Comparison of ENCODE assay signal across 1 cellular context in the genomic region with DNA sequence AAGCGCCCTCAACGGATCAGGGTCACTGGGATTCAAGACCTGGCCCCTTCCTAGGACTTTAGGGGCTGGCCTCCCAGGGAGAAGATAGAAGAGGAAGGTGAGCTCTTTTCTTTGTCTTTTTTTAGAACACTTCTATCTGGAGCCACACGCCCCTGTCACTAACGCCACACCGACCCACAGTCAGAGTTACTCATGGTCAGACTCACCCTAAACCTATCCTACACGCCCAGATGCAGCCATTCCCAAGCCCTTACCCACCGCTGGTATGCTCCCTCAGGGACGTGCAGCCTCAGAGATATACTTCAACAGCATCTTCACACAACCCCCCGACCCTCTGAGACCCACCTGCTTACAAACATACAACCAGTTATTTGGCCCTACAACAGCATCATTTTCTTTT.
TF ChIP-seq lines count a peak whose summit lies in the region.

No MANE protein-coding gene starts in this region.

TF ChIP-seq in HepG2, 621 proteins besides CTCF, POLR2A, EP300 and RAD21:
- no peak for TF ChIP-seq HNF4G (IDR thresholded peaks at IDR 0.05; ENCODE audit: borderline replicate concordance, low read depth, low read length)
- no peak for TF ChIP-seq HNF4G (CRISPR knock-in tag; IDR thresholded peaks at IDR 0.05; ENCODE audit: borderline replicate concordance, low read depth)
- TF ChIP-seq ATF7-NPFF (CRISPR knock-in tag; IDR thresholded peaks at IDR 0.05; ENCODE audit: low read depth), result no peak
- no peak for TF ChIP-seq ZFP36L1 (CRISPR knock-in tag; IDR thresholded peaks at IDR 0.05)
- TF ChIP-seq, protein P1, sequence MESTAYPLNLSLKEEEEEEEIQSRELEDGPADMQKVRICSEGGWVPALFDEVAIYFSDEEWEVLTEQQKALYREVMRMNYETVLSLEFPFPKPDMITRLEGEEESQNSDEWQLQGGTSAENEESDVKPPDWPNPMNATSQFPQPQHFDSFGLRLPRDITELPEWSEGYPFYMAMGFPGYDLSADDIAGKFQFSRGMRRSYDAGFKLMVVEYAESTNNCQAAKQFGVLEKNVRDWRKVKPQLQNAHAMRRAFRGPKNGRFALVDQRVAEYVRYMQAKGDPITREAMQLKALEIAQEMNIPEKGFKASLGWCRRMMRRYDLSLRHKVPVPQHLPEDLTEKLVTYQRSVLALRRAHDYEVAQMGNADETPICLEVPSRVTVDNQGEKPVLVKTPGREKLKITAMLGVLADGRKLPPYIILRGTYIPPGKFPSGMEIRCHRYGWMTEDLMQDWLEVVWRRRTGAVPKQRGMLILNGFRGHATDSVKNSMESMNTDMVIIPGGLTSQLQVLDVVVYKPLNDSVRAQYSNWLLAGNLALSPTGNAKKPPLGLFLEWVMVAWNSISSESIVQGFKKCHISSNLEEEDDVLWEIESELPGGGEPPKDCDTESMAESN (CRISPR knock-in tag; conservative IDR thresholded peaks at IDR 0.05), result no peak
- TF ChIP-seq ZNF337 (CRISPR knock-in tag; IDR thresholded peaks at IDR 0.05; ENCODE audit: borderline replicate concordance, low read depth), result no peak
- no peak for TF ChIP-seq ZNF75D (CRISPR knock-in tag; IDR thresholded peaks at IDR 0.05; ENCODE audit: borderline replicate concordance)
- TF ChIP-seq, protein P2, sequence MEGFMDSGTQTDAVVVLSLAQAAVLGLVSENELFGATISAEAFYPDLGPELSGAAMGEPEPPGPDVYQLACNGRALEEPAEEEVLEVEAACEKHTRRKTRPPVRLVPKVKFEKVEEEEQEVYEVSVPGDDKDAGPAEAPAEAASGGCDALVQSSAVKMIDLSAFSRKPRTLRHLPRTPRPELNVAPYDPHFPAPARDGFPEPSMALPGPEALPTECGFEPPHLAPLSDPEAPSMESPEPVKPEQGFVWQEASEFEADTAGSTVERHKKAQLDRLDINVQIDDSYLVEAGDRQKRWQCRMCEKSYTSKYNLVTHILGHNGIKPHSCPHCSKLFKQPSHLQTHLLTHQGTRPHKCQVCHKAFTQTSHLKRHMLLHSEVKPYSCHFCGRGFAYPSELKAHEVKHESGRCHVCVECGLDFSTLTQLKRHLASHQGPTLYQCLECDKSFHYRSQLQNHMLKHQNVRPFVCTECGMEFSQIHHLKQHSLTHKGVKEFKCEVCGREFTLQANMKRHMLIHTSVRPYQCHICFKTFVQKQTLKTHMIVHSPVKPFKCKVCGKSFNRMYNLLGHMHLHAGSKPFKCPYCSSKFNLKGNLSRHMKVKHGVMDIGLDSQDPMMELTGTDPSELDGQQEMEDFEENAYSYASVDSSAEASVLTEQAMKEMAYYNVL (CRISPR knock-in tag; IDR thresholded peaks at IDR 0.05; ENCODE audit: borderline replicate concordance), result no peak
- TF ChIP-seq, protein P3, sequence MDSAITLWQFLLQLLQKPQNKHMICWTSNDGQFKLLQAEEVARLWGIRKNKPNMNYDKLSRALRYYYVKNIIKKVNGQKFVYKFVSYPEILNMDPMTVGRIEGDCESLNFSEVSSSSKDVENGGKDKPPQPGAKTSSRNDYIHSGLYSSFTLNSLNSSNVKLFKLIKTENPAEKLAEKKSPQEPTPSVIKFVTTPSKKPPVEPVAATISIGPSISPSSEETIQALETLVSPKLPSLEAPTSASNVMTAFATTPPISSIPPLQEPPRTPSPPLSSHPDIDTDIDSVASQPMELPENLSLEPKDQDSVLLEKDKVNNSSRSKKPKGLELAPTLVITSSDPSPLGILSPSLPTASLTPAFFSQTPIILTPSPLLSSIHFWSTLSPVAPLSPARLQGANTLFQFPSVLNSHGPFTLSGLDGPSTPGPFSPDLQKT (CRISPR knock-in tag; IDR thresholded peaks at IDR 0.05; ENCODE audit: borderline replicate concordance), result no peak
- TF ChIP-seq ZNF775 (CRISPR knock-in tag; IDR thresholded peaks at IDR 0.05; ENCODE audit: borderline replicate concordance), result no peak
- no peak for TF ChIP-seq SATB2 (CRISPR knock-in tag; IDR thresholded peaks at IDR 0.05)
- no peak for TF ChIP-seq FOXJ3 (CRISPR knock-in tag; IDR thresholded peaks at IDR 0.05; ENCODE audit: borderline replicate concordance)
- TF ChIP-seq TBX3 (IDR thresholded peaks at IDR 0.05; ENCODE audit: borderline replicate concordance), result no peak
- no peak for TF ChIP-seq ZNF790 (CRISPR knock-in tag; IDR thresholded peaks at IDR 0.05; ENCODE audit: borderline replicate concordance)
- TF ChIP-seq POLR2AphosphoS2 (IDR thresholded peaks at IDR 0.05; ENCODE audit: low read depth, low read length), result no peak
- no peak for TF ChIP-seq ZNF709 (CRISPR knock-in tag; IDR thresholded peaks at IDR 0.05)
